ENCODE assay signal across 8 cellular contexts in genomic region chr7:102152672-102153585, GRCh38.
A peak's percentile ranks its signal among the peaks of the same experiment; 100 is the strongest.
DNase-seq lines count a peak whose midpoint lies in the region; ATAC-seq and TF ChIP-seq lines count a peak whose summit lies in the region.

No MANE protein-coding gene starts in this region.

- DNase-seq in DMS153 (lab: John Stamatoyannopoulos, UW) (peak; percentile 73), NCI-H2196 treated with DMSO at 0.1 percent for 48 hours (lab: John Stamatoyannopoulos, UW; ENCODE audit: unreplicated experiment) (peak; percentile 12), fibroblast of peridontal ligament (ENCODE audit: extremely low read depth) (peak; percentile 21), mucosa of descending colon (peak; percentile 40 to 62 (median 51)), SKM-1 treated with dmso at 0.1 percent for 144 hours (lab: John Stamatoyannopoulos, UW; ENCODE audit: unreplicated experiment) (no peak), ureter (ENCODE audit: low spot score) (no peak)
- no peak for DNase-seq in stimulated activated CD4-positive, alpha-beta T cell treated with anti-CD3 and anti-CD28 coated beads, Interleukin-4, amount 100 ng/mL, for 24 hours

- no peaks in the 10 kb centered on the region for H3K4me1 ChIP-seq in mucosa of descending colon (ENCODE audit: low read depth)

- TF ChIP-seq CTCF in mucosa of descending colon (IDR thresholded peaks at IDR 0.05), result no peak

- no peaks in the 10 kb centered on the region for H3K9me3 ChIP-seq in mucosa of descending colon

- no peaks in the 10 kb centered on the region for H3K36me3 ChIP-seq in mucosa of descending colon (ENCODE audit: low read depth)

- H3K4me3 ChIP-seq in mucosa of descending colon, result no peak overlapping the region

- intact Hi-C loops in mucosa of descending colon (cut with DNase I, micrococcal nuclease), result no loop called here

- ATAC-seq in mucosa of descending colon (peak; percentile 91), HG03045 (IDR thresholded peaks at IDR 0.05; ENCODE audit: unreplicated experiment) (no peak)

Comparison
In these comparisons a context has a peak if more than half of its experiments do, and no peak if none do; other contexts are left out.
1. DNase-seq: peak in DMS153 (single experiment), NCI-H2196 treated with DMSO at 0.1 percent for 48 hours (single experiment), fibroblast of peridontal ligament (single experiment) and mucosa of descending colon (3 of 3); none in SKM-1 treated with dmso at 0.1 percent for 144 hours (single experiment), stimulated activated CD4-positive, alpha-beta T cell treated with anti-CD3 and anti-CD28 coated beads, Interleukin-4, amount 100 ng/mL, for 24 hours (single experiment) and ureter (single experiment).